ENCODE assay signal across 8 cellular contexts in genomic region chr19:49106648-49107135, GRCh38. TPM values are rescaled to one million over a fixed set of nuclear protein-coding genes. Genes with fewer than 3 reads are reported as not detected.
DNase-seq lines count a peak whose midpoint lies in the region; ATAC-seq, FAIRE-seq and TF ChIP-seq lines count a peak whose summit lies in the region.

No MANE protein-coding gene starts in this region.

- DNase-seq in AG04449 (ENCODE audit: low read depth, low spot score) (no peak), GM19239 (ENCODE audit: insufficient read length, low spot score) (peak; percentile 63), RCC 7860 (ENCODE audit: low spot score) (peak; percentile 17), glomerular visceral epithelial cell (ENCODE audit: extremely low spot score) (peak; percentile 60), prostate gland (ENCODE audit: low spot score) (no peak)
- peak; percentile 46 for DNase-seq in activated effector memory CD4-positive, alpha-beta T cell treated with Interleukin-2 at 50 U/mL for 16 hours

- H3K4me3 ChIP-seq in AG04449 (ENCODE audit: low read depth, low read length) (no peak overlapping the region), prostate gland (no peak overlapping the region)

- no peaks in the 10 kb centered on the region for H3K4me1 ChIP-seq in prostate gland (replicated peaks)

- peaks cover 18 to 37% of the 10 kb centered on the region in 2 donors for H3K36me3 ChIP-seq in prostate gland

- no peaks in the 10 kb centered on the region for H3K27me3 ChIP-seq in prostate gland (replicated peaks; ENCODE audit: insufficient read depth)

- ATAC-seq in GM19397 (IDR thresholded peaks at IDR 0.05; ENCODE audit: unreplicated experiment): no peak
- no peak for ATAC-seq in GM21619 (IDR thresholded peaks at IDR 0.05; ENCODE audit: unreplicated experiment)

- 59% methylated on average over 12 of the region's 12 CpGs for WGBS in prostate gland

- no peak for TF ChIP-seq POLR2A in prostate gland (IDR thresholded peaks at IDR 0.05)

- no peaks in the 10 kb centered on the region for H3K9me3 ChIP-seq in prostate gland

- TF ChIP-seq CTCF in AG04449 (IDR thresholded peaks at IDR 0.05; ENCODE audit: insufficient read depth, low read length, missing control alignments): peak; percentile 84
- TF ChIP-seq CTCF in prostate gland (IDR thresholded peaks at IDR 0.05): peak; percentile 56 to 80 (median 68)

- CTCF ChIA-PET in AG04449 (lab: Yijun Ruan, JAX): interaction anchor here (0.8 to 5.1 kb wide), 17 partner anchors 7 to 119 kb away, joined by 3 to 66 read pairs (median 4); partner anchors contain the start of genes LIN7B and PPFIA3

- intact Hi-C loops in prostate gland (cut with DNase I): no loop called here

- FAIRE-seq in GM19239 (lab: Jason Lieb, UNC) (peak; percentile 26), RCC 7860 (lab: Jason Lieb, UNC) (no peak)

- POLR2A ChIA-PET in AG04449 (lab: Yijun Ruan, JAX): no interaction called here

- H3K27ac ChIP-seq in prostate gland: no peak overlapping the region

RNA-seq across cellular contexts. Expression of gene LIN7B, which starts 7.5 kb away (rescaled TPM):
- 10 to 100 TPM; 31.2 to 64.3 TPM for total RNA-seq in prostate gland

RNA-seq across cellular contexts. Expression of gene C19orf73, which starts 12.3 kb away (rescaled TPM):
- total RNA-seq in prostate gland: 10 to 100 TPM in 1 of 2 donors, 1 to 10 TPM in 1; 2.2 to 11.1 TPM

RNA-seq across cellular contexts. Expression of gene PPFIA3, which starts 12.7 kb away (rescaled TPM):
- 10 to 100 TPM; 12.3 to 18.2 TPM for total RNA-seq in prostate gland

RNA-seq across cellular contexts. Expression of gene SNRNP70, which starts 21.4 kb away (rescaled TPM):
- total RNA-seq in prostate gland: 100 to 1,000 TPM; 318 to 391 TPM

RNA-seq across cellular contexts. Expression of gene KCNA7, which starts 34.2 kb away (rescaled TPM):
- not detected for total RNA-seq in prostate gland

Comparison
In these comparisons a context has a peak if more than half of its experiments do, and no peak if none do; other contexts are left out.
1. DNase-seq: peak in GM19239 (single experiment), RCC 7860 (single experiment), activated effector memory CD4-positive, alpha-beta T cell treated with Interleukin-2 at 50 U/mL for 16 hours (single experiment) and glomerular visceral epithelial cell (single experiment); none in AG04449 (single experiment) and prostate gland (single experiment).